ENCODE assay signal across 8 cellular contexts in the genomic region with DNA sequence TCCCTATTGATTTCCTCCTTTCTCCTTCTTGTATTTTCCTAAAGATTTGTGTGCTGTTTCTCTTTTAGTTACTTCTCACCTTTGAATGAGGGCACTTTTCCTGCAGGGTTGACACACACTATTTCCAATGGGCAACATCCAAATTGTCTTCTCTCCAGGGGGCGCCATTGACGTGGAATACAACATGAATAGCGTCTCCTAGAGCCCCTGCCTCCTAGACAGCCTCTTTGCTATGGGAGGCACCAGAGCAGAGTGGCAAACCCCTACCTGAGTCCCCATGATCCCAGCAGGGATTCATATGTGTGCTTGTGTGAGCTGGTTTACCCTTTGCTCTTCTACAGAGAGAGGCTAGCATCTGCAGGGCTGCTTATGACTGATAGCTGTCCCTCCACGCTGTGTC.
DNase-seq lines count a peak whose midpoint lies in the region; ATAC-seq and TF ChIP-seq lines count a peak whose summit lies in the region.

No MANE protein-coding gene starts in this region.

- ATAC-seq in gastrocnemius medialis: peak; percentile 71 to 79

- H3K4me1 ChIP-seq in right atrium auricular region: no peaks in the 10 kb centered on the region
- H3K4me1 ChIP-seq in gastrocnemius medialis: peaks cover 0 to 3% of the 10 kb centered on the region in 2 donors

- TF ChIP-seq CTCF in right atrium auricular region (IDR thresholded peaks at IDR 0.05) (peak in 1 of 2 donors; percentile 71), gastrocnemius medialis (IDR thresholded peaks at IDR 0.05 in 4 of 5, conservative IDR thresholded peaks at IDR 0.05 in 1 of 5) (peak; percentile 49 to 67 (median 56)), mesothelial cell of epicardium (IDR thresholded peaks at IDR 0.05; ENCODE audit: unreplicated experiment) (no peak)

- no peak overlapping the region for H3K4me3 ChIP-seq in right atrium auricular region
- H3K4me3 ChIP-seq in gastrocnemius medialis: no peak overlapping the region

- H3K36me3 Mint-ChIP-seq in mesothelial cell of epicardium: no peaks in the 10 kb centered on the region

- H3K27ac ChIP-seq in right atrium auricular region (no peak overlapping the region), gastrocnemius medialis (no peak overlapping the region)

- peak; percentile 29 for DNase-seq in CMK (ENCODE audit: low read depth)
- DNase-seq in HuH-7.5 (ENCODE audit: low spot score): peak; percentile 20
- peak; percentile 63 for DNase-seq in SKM-1 (lab: John Stamatoyannopoulos, UW; ENCODE audit: unreplicated experiment)
- DNase-seq in activated naive CD8-positive, alpha-beta T cell treated with anti-CD3 and anti-CD28 coated beads, Interleukin-2, amount 50 U/mL, for 16 hours (ENCODE audit: low read depth, low spot score): peak; percentile 31
- DNase-seq in right atrium auricular region (ENCODE audit: low spot score): peak; percentile 65
- DNase-seq in gastrocnemius medialis: peak; percentile 15 to 61
- no peak for DNase-seq in NCI-H187 (lab: John Stamatoyannopoulos, UW)
- no peak for DNase-seq in mesothelial cell of epicardium (ENCODE audit: low spot score in 2 of 2, unreplicated experiment in 2 of 2)

- H3K4me3 Mint-ChIP-seq in mesothelial cell of epicardium: no peak overlapping the region

- H3K36me3 ChIP-seq in right atrium auricular region (no peaks in the 10 kb centered on the region), gastrocnemius medialis (no peaks in the 10 kb centered on the region)

- in situ Hi-C loops in gastrocnemius medialis (cut with MboI; ENCODE audit: low sequenced_read_pairs in 4 of 4): loop anchor here in 3 of 4 donors (5.0 to 25.0 kb wide), 3 partner anchors 366 to 716 kb away; partner anchors contain the start of genes CENPO (in 1 of the 3) and PTRHD1 (in 1 of the 3)

- H3K9me3 Mint-ChIP-seq in mesothelial cell of epicardium: peaks cover 13% of the 10 kb centered on the region

- no peaks in the 10 kb centered on the region for H3K27me3 Mint-ChIP-seq in mesothelial cell of epicardium (ENCODE audit: low read depth)

- intact Hi-C loops in gastrocnemius medialis (cut with DNase I; ENCODE audit: low total_unique reads): loop anchor here (1.0 kb wide), 2 partner anchors 38 to 406 kb away; no protein-coding TSS in a partner anchor

- H3K27me3 ChIP-seq in right atrium auricular region: no peaks in the 10 kb centered on the region
- H3K27me3 ChIP-seq in gastrocnemius medialis: no peaks in the 10 kb centered on the region

- TF ChIP-seq POLR2A in gastrocnemius medialis (IDR thresholded peaks at IDR 0.05): no peak

- H3K27ac Mint-ChIP-seq in mesothelial cell of epicardium: no peak overlapping the region

- no peaks in the 10 kb centered on the region for H3K4me1 Mint-ChIP-seq in mesothelial cell of epicardium

- H3K9me3 ChIP-seq in right atrium auricular region: no peaks in the 10 kb centered on the region
- H3K9me3 ChIP-seq in gastrocnemius medialis: no peaks in the 10 kb centered on the region

Comparison
In these comparisons a context has a peak if more than half of its experiments do, and no peak if none do; other contexts are left out.
1. DNase-seq: peak in CMK (single experiment), HuH-7.5 (single experiment), SKM-1 (single experiment), activated naive CD8-positive, alpha-beta T cell treated with anti-CD3 and anti-CD28 coated beads, Interleukin-2, amount 50 U/mL, for 16 hours (single experiment), right atrium auricular region (single experiment) and gastrocnemius medialis (2 of 2); none in NCI-H187 (0 of 2) and mesothelial cell of epicardium (0 of 2).